Comparison of ENCODE assay signal across 19 cellular contexts in the genomic region with DNA sequence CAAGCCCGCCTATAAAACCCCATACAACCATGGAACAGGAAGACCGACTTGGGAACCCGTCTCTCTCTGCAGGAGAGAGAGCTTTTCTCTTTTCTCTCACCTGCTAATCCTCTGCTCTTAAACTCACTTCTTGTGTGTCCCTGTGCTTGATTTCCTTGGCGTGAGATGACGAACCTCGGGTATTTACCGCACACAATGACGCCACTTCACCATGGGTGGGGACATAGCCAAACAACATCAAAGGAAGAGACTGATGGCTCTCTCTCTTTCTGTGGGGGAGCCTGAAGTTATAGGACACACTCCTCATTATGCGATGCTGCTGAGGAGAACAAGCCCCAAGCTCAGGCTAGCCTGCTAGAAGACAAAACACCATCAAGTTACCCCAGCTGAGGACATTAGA.
DNase-seq lines count a peak whose midpoint lies in the region; ATAC-seq, FAIRE-seq and TF ChIP-seq lines count a peak whose summit lies in the region.
"Had no signal": no experiment of that assay in that cellular context is flagged by ENCODE, and none has a peak within 500 bp of the region (broad histone marks: within the 10 kb centered on the region; RNA-seq: fewer than 3 reads in every experiment).

No MANE protein-coding gene starts in this region.

- H3K27ac ChIP-seq in GM23338 (ENCODE audit: low read depth), result no peak overlapping the region
- H3K27ac ChIP-seq in astrocyte (ENCODE audit: low read depth, low read length), result no peak overlapping the region
- H3K27ac ChIP-seq in small intestine (ENCODE audit: low read depth in 1 of 2, low read length in 1 of 2), result no peak overlapping the region
- H3K27ac ChIP-seq: PC-9, RWPE1 had no signal

- no peaks in the 10 kb centered on the region for H3F3A ChIP-seq in GM23338 (replicated peaks; ENCODE audit: low read depth)

- H3K9ac ChIP-seq in astrocyte (ENCODE audit: low read length), result no peak overlapping the region

- WGBS in small intestine, 3 donors, result 66 to 78% (median 77%) methylated on average over 9 of the region's 9 CpGs

- H3K27me3 ChIP-seq in GM23338 (ENCODE audit: insufficient read depth), result no peaks in the 10 kb centered on the region
- H3K27me3 ChIP-seq in astrocyte (ENCODE audit: insufficient read depth, low read length), result no peaks in the 10 kb centered on the region
- no peaks in the 10 kb centered on the region for H3K27me3 ChIP-seq in small intestine (ENCODE audit: control insufficient read depth in 2 of 2, insufficient read depth in 2 of 2, low read length in 2 of 2)

- H3K36me3 ChIP-seq in GM23338 (ENCODE audit: insufficient read depth), result no peaks in the 10 kb centered on the region
- no peaks in the 10 kb centered on the region for H3K36me3 ChIP-seq in astrocyte (ENCODE audit: insufficient read depth, low read length)
- no peaks in the 10 kb centered on the region for H3K36me3 ChIP-seq in small intestine (ENCODE audit: control insufficient read depth in 2 of 2, insufficient read depth in 2 of 2, low read length in 2 of 2)

- H3K36me3 Mint-ChIP-seq in GM23338 (ENCODE audit: low read depth) (no peaks in the 10 kb centered on the region), astrocyte (ENCODE audit: low read depth, unreplicated experiment) (no peaks in the 10 kb centered on the region)
- H3K36me3 Mint-ChIP-seq: CD4-positive, CD25-positive, alpha-beta regulatory T cell had no signal

- no peak for DNase-seq in GM23338 (ENCODE audit: low spot score)
- peak; percentile 42 for DNase-seq in NCI-H510A (lab: John Stamatoyannopoulos, UW)
- no peak for DNase-seq in astrocyte (ENCODE audit: low read depth)
- DNase-seq in small intestine, result peak; percentile 1
- no peak for DNase-seq in stimulated activated CD8-positive, alpha-beta memory T cell treated with anti-CD3 and anti-CD28 coated beads, Interleukin-4, amount 100 ng/mL, for 48 hours
- no peak for DNase-seq in HuH-7 (ENCODE audit: low spot score)
- no peak for DNase-seq in OCI-M2 (lab: John Stamatoyannopoulos, UW; ENCODE audit: unreplicated experiment)
- DNase-seq: CD4-positive, CD25-positive, alpha-beta regulatory T cell; DMS 273 treated with DMSO at 0.1 percent for 48 hours; GF-D8; KBM-7; NCI-H1105 treated with DMSO at 0.1 percent for 48 hours; NCI-H1930; NCI-H2171; PC-9; SIG-M5 had no signal

- no peaks in the 10 kb centered on the region for H3K9me3 ChIP-seq in astrocyte (ENCODE audit: insufficient read depth, low read depth, low read length)
- H3K9me3 ChIP-seq in small intestine (ENCODE audit: control insufficient read depth, low read depth), result no peaks in the 10 kb centered on the region

- H2AFZ ChIP-seq in GM23338 (peak overlapping the region; percentile 77), astrocyte (ENCODE audit: low read depth, low read length) (peak overlapping the region; percentile 26)
- H2AFZ ChIP-seq: PC-9 had no signal

- H3K9me3 Mint-ChIP-seq in GM23338 (no peaks in the 10 kb centered on the region), astrocyte (ENCODE audit: unreplicated experiment) (peaks cover 2% of the 10 kb centered on the region)

- H3K4me3 ChIP-seq in GM23338, result no peak overlapping the region
- no peak overlapping the region for H3K4me3 ChIP-seq in astrocyte (ENCODE audit: insufficient read depth, low read depth, low read length)
- no peak overlapping the region for H3K4me3 ChIP-seq in small intestine (ENCODE audit: low read depth in 1 of 2, low read length in 2 of 2)
- H3K4me3 ChIP-seq: PC-9 had no signal

- H3K27me3 Mint-ChIP-seq in GM23338 (ENCODE audit: insufficient read depth, low read depth, poor library complexity) (peaks cover 3% of the 10 kb centered on the region), astrocyte (ENCODE audit: low read depth, unreplicated experiment) (no peaks in the 10 kb centered on the region)
- H3K27me3 Mint-ChIP-seq: CD4-positive, CD25-positive, alpha-beta regulatory T cell had no signal

- H3K4me1 ChIP-seq in GM23338 (ENCODE audit: insufficient read depth), result peaks cover 5% of the 10 kb centered on the region; the same call in 1 of the 2 replicates
- no peaks in the 10 kb centered on the region for H3K4me1 ChIP-seq in astrocyte (ENCODE audit: insufficient read depth, low read length)
- no peaks in the 10 kb centered on the region for H3K4me1 ChIP-seq in small intestine (ENCODE audit: control insufficient read depth in 2 of 2, insufficient read depth in 1 of 2, low read depth in 1 of 2, low read length in 1 of 2)

- H3K4me2 ChIP-seq in GM23338, result no peak overlapping the region
- no peak overlapping the region for H3K4me2 ChIP-seq in astrocyte (ENCODE audit: low read length)
- H3K4me2 ChIP-seq: PC-9 had no signal

- no peaks in the 10 kb centered on the region for H3K79me2 ChIP-seq in GM23338 (replicated peaks; ENCODE audit: insufficient read depth)
- no peaks in the 10 kb centered on the region for H3K79me2 ChIP-seq in astrocyte (ENCODE audit: insufficient read depth, low read length)

- H4K20me1 ChIP-seq in GM23338 (replicated peaks; ENCODE audit: insufficient read depth), result no peaks in the 10 kb centered on the region
- no peaks in the 10 kb centered on the region for H4K20me1 ChIP-seq in astrocyte (ENCODE audit: insufficient read depth, low read length)

- peak overlapping the region; percentile 72; the same call in 1 of the 2 replicates for H3K27ac Mint-ChIP-seq in GM23338
- H3K27ac Mint-ChIP-seq in astrocyte (ENCODE audit: unreplicated experiment), result no peak overlapping the region
- H3K27ac Mint-ChIP-seq: CD4-positive, CD25-positive, alpha-beta regulatory T cell had no signal

- peak; percentile 48; the same call in 1 of the 3 replicates for ATAC-seq in GM23338
- ATAC-seq: HCT116, SK-N-SH treated with all-trans-retinoic acid at 6 μM for 48 hours had no signal

- H3K4me1 Mint-ChIP-seq in GM23338 (peaks cover 10% of the 10 kb centered on the region), astrocyte (ENCODE audit: low read depth, unreplicated experiment) (no peaks in the 10 kb centered on the region)
- H3K4me1 Mint-ChIP-seq: CD4-positive, CD25-positive, alpha-beta regulatory T cell had no signal

- FAIRE-seq in astrocyte (lab: Jason Lieb, UNC) (no peak), small intestine (lab: Jason Lieb, UNC) (no peak)

- peaks cover 9% of the 10 kb centered on the region; the same call in 1 of the 2 replicates for H3K9me2 ChIP-seq in GM23338 (ENCODE audit: insufficient read depth)

- no peak for TF ChIP-seq CTCF in GM23338 (conservative IDR thresholded peaks at IDR 0.05; ENCODE audit: low read depth in 2 of 2)
- TF ChIP-seq CTCF in astrocyte (IDR thresholded peaks at IDR 0.05; ENCODE audit: insufficient read depth, low read depth, low read length), result no peak

- H3K4me3 Mint-ChIP-seq in GM23338 (no peak overlapping the region), astrocyte (ENCODE audit: unreplicated experiment) (no peak overlapping the region)
- H3K4me3 Mint-ChIP-seq: CD4-positive, CD25-positive, alpha-beta regulatory T cell had no signal

TF ChIP-seq in GM23338, 12 proteins besides CTCF, POLR2A, EP300 and RAD21:
- TF ChIP-seq, protein P1, sequence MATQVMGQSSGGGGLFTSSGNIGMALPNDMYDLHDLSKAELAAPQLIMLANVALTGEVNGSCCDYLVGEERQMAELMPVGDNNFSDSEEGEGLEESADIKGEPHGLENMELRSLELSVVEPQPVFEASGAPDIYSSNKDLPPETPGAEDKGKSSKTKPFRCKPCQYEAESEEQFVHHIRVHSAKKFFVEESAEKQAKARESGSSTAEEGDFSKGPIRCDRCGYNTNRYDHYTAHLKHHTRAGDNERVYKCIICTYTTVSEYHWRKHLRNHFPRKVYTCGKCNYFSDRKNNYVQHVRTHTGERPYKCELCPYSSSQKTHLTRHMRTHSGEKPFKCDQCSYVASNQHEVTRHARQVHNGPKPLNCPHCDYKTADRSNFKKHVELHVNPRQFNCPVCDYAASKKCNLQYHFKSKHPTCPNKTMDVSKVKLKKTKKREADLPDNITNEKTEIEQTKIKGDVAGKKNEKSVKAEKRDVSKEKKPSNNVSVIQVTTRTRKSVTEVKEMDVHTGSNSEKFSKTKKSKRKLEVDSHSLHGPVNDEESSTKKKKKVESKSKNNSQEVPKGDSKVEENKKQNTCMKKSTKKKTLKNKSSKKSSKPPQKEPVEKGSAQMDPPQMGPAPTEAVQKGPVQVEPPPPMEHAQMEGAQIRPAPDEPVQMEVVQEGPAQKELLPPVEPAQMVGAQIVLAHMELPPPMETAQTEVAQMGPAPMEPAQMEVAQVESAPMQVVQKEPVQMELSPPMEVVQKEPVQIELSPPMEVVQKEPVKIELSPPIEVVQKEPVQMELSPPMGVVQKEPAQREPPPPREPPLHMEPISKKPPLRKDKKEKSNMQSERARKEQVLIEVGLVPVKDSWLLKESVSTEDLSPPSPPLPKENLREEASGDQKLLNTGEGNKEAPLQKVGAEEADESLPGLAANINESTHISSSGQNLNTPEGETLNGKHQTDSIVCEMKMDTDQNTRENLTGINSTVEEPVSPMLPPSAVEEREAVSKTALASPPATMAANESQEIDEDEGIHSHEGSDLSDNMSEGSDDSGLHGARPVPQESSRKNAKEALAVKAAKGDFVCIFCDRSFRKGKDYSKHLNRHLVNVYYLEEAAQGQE (IDR thresholded peaks at IDR 0.05; ENCODE audit: unreplicated experiment), result no peak
- TF ChIP-seq NANOG (IDR thresholded peaks at IDR 0.05; ENCODE audit: borderline replicate concordance) (no peak), ZNF114 (CRISPR knock-in tag; IDR thresholded peaks at IDR 0.05) (no peak), CREB1 (CRISPR knock-in tag; IDR thresholded peaks at IDR 0.05; ENCODE audit: low read depth) (peak; percentile 26; the same call in 1 of the 2 replicates), POLR2AphosphoS5 (IDR thresholded peaks at IDR 0.05; ENCODE audit: low read depth) (no peak)
- TF ChIP-seq, protein P2, sequence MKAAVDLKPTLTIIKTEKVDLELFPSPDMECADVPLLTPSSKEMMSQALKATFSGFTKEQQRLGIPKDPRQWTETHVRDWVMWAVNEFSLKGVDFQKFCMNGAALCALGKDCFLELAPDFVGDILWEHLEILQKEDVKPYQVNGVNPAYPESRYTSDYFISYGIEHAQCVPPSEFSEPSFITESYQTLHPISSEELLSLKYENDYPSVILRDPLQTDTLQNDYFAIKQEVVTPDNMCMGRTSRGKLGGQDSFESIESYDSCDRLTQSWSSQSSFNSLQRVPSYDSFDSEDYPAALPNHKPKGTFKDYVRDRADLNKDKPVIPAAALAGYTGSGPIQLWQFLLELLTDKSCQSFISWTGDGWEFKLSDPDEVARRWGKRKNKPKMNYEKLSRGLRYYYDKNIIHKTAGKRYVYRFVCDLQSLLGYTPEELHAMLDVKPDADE (IDR thresholded peaks at IDR 0.05), result no peak

Comparison
In these comparisons a context has a peak if more than half of its experiments do, and no peak if none do; other contexts are left out.
1. DNase-seq: peak in NCI-H510A (single experiment) and small intestine (single experiment); none in GM23338 (single experiment), astrocyte (single experiment), stimulated activated CD8-positive, alpha-beta memory T cell treated with anti-CD3 and anti-CD28 coated beads, Interleukin-4, amount 100 ng/mL, for 48 hours (single experiment), HuH-7 (single experiment) and OCI-M2 (single experiment).